Comparison of ENCODE assay signal across 9 cellular contexts in genomic region chr9:4490705-4491620, GRCh38. TPM values are rescaled to one million over a fixed set of nuclear protein-coding genes. Genes with fewer than 3 reads are reported as not detected.
DNase-seq lines count a peak whose midpoint lies in the region; ATAC-seq lines count a peak whose summit lies in the region.
"Had no signal": no experiment of that assay in that cellular context is flagged by ENCODE, and none has a peak within 500 bp of the region (broad histone marks: within the 10 kb centered on the region; RNA-seq: fewer than 3 reads in every experiment).

No MANE protein-coding gene starts in this region.

- peak overlapping the region; percentile 64 for H3K4me3 Mint-ChIP-seq in activated T-helper 17 cell treated with anti-CD3 and anti-CD28 coated beads, Interleukin-2, amount 50 U/mL, for 72 hours

- 2% methylated on average over 52 of the region's 52 CpGs for WGBS in right cardiac atrium

- ATAC-seq in HG02970 (IDR thresholded peaks at IDR 0.05; ENCODE audit: low FRiP score, unreplicated experiment) (peak; percentile 6), right cardiac atrium (peak in 1 of 2 donors; percentile 5)
- ATAC-seq in activated T-helper 17 cell treated with anti-CD3 and anti-CD28 coated beads, Interleukin-2, amount 50 U/mL, for 72 hours (replicated peaks), result no peak

- H3K27me3 Mint-ChIP-seq in activated T-helper 17 cell treated with anti-CD3 and anti-CD28 coated beads, Interleukin-2, amount 50 U/mL, for 72 hours, result peaks cover 48% of the 10 kb centered on the region

- no peak overlapping the region for H3K27ac ChIP-seq in right cardiac atrium (ENCODE audit: low read length)
- H3K27ac ChIP-seq: epithelial cell of prostate had no signal

- H3K27ac Mint-ChIP-seq in activated T-helper 17 cell treated with anti-CD3 and anti-CD28 coated beads, Interleukin-2, amount 50 U/mL, for 72 hours, result no peak overlapping the region

- peaks cover 6% of the 10 kb centered on the region for H3K4me1 Mint-ChIP-seq in activated T-helper 17 cell treated with anti-CD3 and anti-CD28 coated beads, Interleukin-2, amount 50 U/mL, for 72 hours

- H3K4me3 ChIP-seq in right cardiac atrium (ENCODE audit: low read length) (peak overlapping the region; percentile 79), skeletal muscle cell (ENCODE audit: low read depth, low read length) (peak overlapping the region; percentile 67)

- H3K36me3 Mint-ChIP-seq in activated T-helper 17 cell treated with anti-CD3 and anti-CD28 coated beads, Interleukin-2, amount 50 U/mL, for 72 hours (ENCODE audit: low read depth), result no peaks in the 10 kb centered on the region

- H3K9me3 Mint-ChIP-seq in activated T-helper 17 cell treated with anti-CD3 and anti-CD28 coated beads, Interleukin-2, amount 50 U/mL, for 72 hours, result no peaks in the 10 kb centered on the region

- H3K9me3 ChIP-seq in right cardiac atrium (ENCODE audit: control insufficient read depth, low read length), result no peaks in the 10 kb centered on the region

- peak; percentile 20 for DNase-seq in activated T-cell treated with anti-CD3 and anti-CD28 coated beads, Interleukin-2, amount 50 U/mL, for 1 hour
- no peak for DNase-seq in activated T-cell treated with anti-CD3 and anti-CD28 coated beads for 4 hours
- peak in 2 of 3 donors; percentile 53 to 58 for DNase-seq in right cardiac atrium
- no peak for DNase-seq in skeletal muscle cell (ENCODE audit: low read depth)
- no peak for DNase-seq in NCI-H187 (lab: John Stamatoyannopoulos, UW)
- DNase-seq in NK-92 (lab: John Stamatoyannopoulos, UW; ENCODE audit: unreplicated experiment), result no peak

- intact Hi-C loops in right cardiac atrium (cut with DNase I), result loop anchor here in 1 of 4 donors (5.0 kb wide), 1 partner anchor 56 kb away; no protein-coding TSS in a partner anchor

- no peaks in the 10 kb centered on the region for H3K27me3 ChIP-seq in right cardiac atrium (ENCODE audit: control insufficient read depth, insufficient read depth)

- no peaks in the 10 kb centered on the region for H3K4me1 ChIP-seq in right cardiac atrium (ENCODE audit: control insufficient read depth, insufficient read depth, low read length)

RNA-seq across cellular contexts. Expression of gene SLC1A1, which starts 0.7 kb away (rescaled TPM):
- total RNA-seq in activated T-helper 17 cell treated with anti-CD3 and anti-CD28 coated beads, Interleukin-2, amount 50 U/mL, for 72 hours, result under 1 TPM in 1 of 2 donors, not detected in 1; 0.45 TPM
- 1 to 10 TPM; 1.1 to 2.1 (median 1.6) TPM for total RNA-seq in right cardiac atrium
- 1.1 TPM for polyA plus RNA-seq in right cardiac atrium

Comparison
In these comparisons a context has a peak if more than half of its experiments do, and no peak if none do; other contexts are left out.
1. DNase-seq: peak in activated T-cell treated with anti-CD3 and anti-CD28 coated beads, Interleukin-2, amount 50 U/mL, for 1 hour (single experiment) and right cardiac atrium (2 of 3); none in activated T-cell treated with anti-CD3 and anti-CD28 coated beads for 4 hours (single experiment), skeletal muscle cell (single experiment), NCI-H187 (0 of 2) and NK-92 (single experiment).